Comparison of ENCODE assay signal across 21 cellular contexts in genomic region chr1:17200246-17200645, GRCh38. TPM values are rescaled to one million over a fixed set of nuclear protein-coding genes. Genes with fewer than 3 reads are reported as not detected.
"Had no signal": no experiment of that assay in that cellular context is flagged by ENCODE, and none has a peak within 500 bp of the region (broad histone marks: within the 10 kb centered on the region; RNA-seq: fewer than 3 reads in every experiment).

No MANE protein-coding gene starts in this region.

- H3K27ac Mint-ChIP-seq: activated B cell treated with CpG ODN at 0.5 μM for 24 hours; activated CD4-positive, alpha-beta T cell treated with anti-CD3 and anti-CD28 coated beads, Interleukin-2, amount 10 ng/mL, durations not matched to agents 24 days and 14 days; activated naive CD8-positive, alpha-beta T cell treated with anti-CD3 and anti-CD28 coated beads, Interleukin-2, amount 50 U/mL, for 24 hours; immature natural killer cell; natural killer cell had no signal

- ATAC-seq: activated naive CD8-positive, alpha-beta T cell treated with anti-CD3 and anti-CD28 coated beads, Interleukin-2, amount 50 U/mL, for 24 hours; activated T-cell treated with anti-CD3 and anti-CD28 coated beads, Interleukin-2, amount 50 U/mL, for 4 hours; left cardiac atrium; natural killer cell had no signal

- H3K9me3 ChIP-seq: colonic mucosa, upper lobe of right lung had no signal

- H3K27me3 Mint-ChIP-seq: activated B cell treated with CpG ODN at 0.5 μM for 24 hours had no signal

- H3K27me3 ChIP-seq: colonic mucosa, upper lobe of right lung had no signal

- H3K36me3 Mint-ChIP-seq: immature natural killer cell, natural killer cell had no signal

- H3K36me3 ChIP-seq: colonic mucosa, upper lobe of right lung had no signal

- H3K9me3 Mint-ChIP-seq: activated B cell treated with CpG ODN at 0.5 μM for 24 hours; activated CD4-positive, alpha-beta T cell treated with anti-CD3 and anti-CD28 coated beads, Interleukin-2, amount 10 ng/mL, durations not matched to agents 24 days and 14 days; activated naive CD8-positive, alpha-beta T cell treated with anti-CD3 and anti-CD28 coated beads, Interleukin-2, amount 50 U/mL, for 24 hours; activated T-cell treated with anti-CD3 and anti-CD28 coated beads, Interleukin-2, amount 50 U/mL, for 4 hours; immature natural killer cell; natural killer cell had no signal

- H3K4me3 Mint-ChIP-seq: activated B cell treated with CpG ODN at 0.5 μM for 24 hours; activated naive CD8-positive, alpha-beta T cell treated with anti-CD3 and anti-CD28 coated beads, Interleukin-2, amount 50 U/mL, for 24 hours; activated T-cell treated with anti-CD3 and anti-CD28 coated beads, Interleukin-2, amount 50 U/mL, for 4 hours; immature natural killer cell; natural killer cell had no signal

- H3K4me3 ChIP-seq: colonic mucosa, lung, SK-N-MC, upper lobe of right lung had no signal

- DNase-seq: activated B cell treated with CpG ODN at 0.5 μM for 24 hours; activated CD4-positive, alpha-beta T cell treated with anti-CD3 and anti-CD28 coated beads, Interleukin-2, amount 10 ng/mL, durations not matched to agents 24 days and 14 days; activated gamma-delta T cell; activated naive CD8-positive, alpha-beta T cell treated with anti-CD3 and anti-CD28 coated beads, Interleukin-2, amount 50 U/mL, for 24 hours; activated T-cell treated with anti-CD3 and anti-CD28 coated beads, Interleukin-2, amount 50 U/mL, for 4 hours; colonic mucosa; effector CD8-positive, alpha-beta T cell; glutamatergic neuron; immature natural killer cell; left cardiac atrium; natural killer cell; stimulated activated CD4-positive, alpha-beta T cell treated with anti-CD3 and anti-CD28 coated beads, Interleukin-2, amount 100 ng/mL, for 48 hours; stimulated activated naive CD4-positive, alpha-beta T cell treated with Interleukin-2 at 50 U/mL for 16 hours; upper lobe of right lung had no signal

- H3K27ac ChIP-seq: colonic mucosa, SK-N-MC, upper lobe of right lung had no signal

- H3K4me1 ChIP-seq: colonic mucosa, upper lobe of right lung had no signal

RNA-seq across cellular contexts. Expression of gene PADI1, which starts 4.7 kb away (rescaled TPM):
- total RNA-seq: activated B cell treated with CpG ODN at 0.5 μM for 24 hours; activated CD4-positive, alpha-beta T cell treated with anti-CD3 and anti-CD28 coated beads, Interleukin-2, amount 10 ng/mL, durations not matched to agents 24 days and 14 days; activated T-cell treated with anti-CD3 and anti-CD28 coated beads, Interleukin-2, amount 50 U/mL, for 4 hours; cardiac septum; left cardiac atrium; lung; mucosa of gallbladder; natural killer cell; omental fat pad; T-helper 1 cell treated with Interleukin-12 subunit alpha and Interleukin-12 subunit beta and Interleukin-4 antibody, amounts not matched to agents 30 ng/mL and 1 ng/mL, for 36 hours; upper lobe of right lung had no signal
- polyA plus RNA-seq: immature natural killer cell had no signal

RNA-seq across cellular contexts. Expression of gene PADI3, which starts 48.7 kb away (rescaled TPM):
- total RNA-seq: activated B cell treated with CpG ODN at 0.5 μM for 24 hours; activated CD4-positive, alpha-beta T cell treated with anti-CD3 and anti-CD28 coated beads, Interleukin-2, amount 10 ng/mL, durations not matched to agents 24 days and 14 days; activated T-cell treated with anti-CD3 and anti-CD28 coated beads, Interleukin-2, amount 50 U/mL, for 4 hours; cardiac septum; epithelial cell of proximal tubule; left cardiac atrium; lung; natural killer cell; omental fat pad; T-helper 1 cell treated with Interleukin-12 subunit alpha and Interleukin-12 subunit beta and Interleukin-4 antibody, amounts not matched to agents 30 ng/mL and 1 ng/mL, for 36 hours; upper lobe of right lung had no signal
- polyA plus RNA-seq: immature natural killer cell had no signal
